ENCODE assay signal across 10 cellular contexts in genomic region chr5:38468202-38468656, GRCh38.
A peak's percentile ranks its signal among the peaks of the same experiment; 100 is the strongest.
DNase-seq lines count a peak whose midpoint lies in the region; ATAC-seq and TF ChIP-seq lines count a peak whose summit lies in the region.
"Had no signal": no experiment of that assay in that cellular context is flagged by ENCODE, and none has a peak within 500 bp of the region (broad histone marks: within the 10 kb centered on the region; RNA-seq: fewer than 3 reads in every experiment).

No MANE protein-coding gene starts in this region.

- H3K4me3 ChIP-seq in fibroblast of pulmonary artery (replicated peaks; ENCODE audit: low read depth, low read length) = no peak overlapping the region

- no peak overlapping the region for H3K27ac Mint-ChIP-seq in activated CD8-positive, alpha-beta T cell treated with anti-CD3 and anti-CD28 coated beads, Interleukin-2, amount 10 ng/mL, durations not matched to agents 7 days and 5 days

- H3K27me3 Mint-ChIP-seq in activated CD8-positive, alpha-beta T cell treated with anti-CD3 and anti-CD28 coated beads, Interleukin-2, amount 10 ng/mL, durations not matched to agents 7 days and 5 days (ENCODE audit: low read depth) = peaks cover 26% of the 10 kb centered on the region

- DNase-seq in AG09319 (ENCODE audit: extremely low read depth, low read depth) = peak; percentile 55
- DNase-seq in SW480 (ENCODE audit: low spot score) = peak; percentile 86
- DNase-seq in fibroblast of pulmonary artery (ENCODE audit: low read depth) = peak; percentile 90
- DNase-seq in posterior vena cava (ENCODE audit: low spot score) = peak; percentile 87
- no peak for DNase-seq in OCI-M2 (lab: John Stamatoyannopoulos, UW; ENCODE audit: unreplicated experiment)
- DNase-seq in globus pallidus (ENCODE audit: low spot score) = no peak
- no peak for DNase-seq in medulla oblongata (ENCODE audit: extremely low spot score)
- no peak for DNase-seq in activated CD8-positive, alpha-beta T cell treated with anti-CD3 and anti-CD28 coated beads, Interleukin-2, amount 10 ng/mL, durations not matched to agents 7 days and 5 days
- DNase-seq: activated effector memory CD4-positive, alpha-beta T cell treated with Interleukin-2 at 50 U/mL for 16 hours; Caco-2 had no signal

- POLR2A ChIA-PET in activated CD8-positive, alpha-beta T cell treated with anti-CD3 and anti-CD28 coated beads, Interleukin-2, amount 10 ng/mL, durations not matched to agents 7 days and 5 days (lab: Charles Lee) = interaction anchor here (0.6 kb wide), 1 partner anchor 256 kb away, joined by 3 read pairs; no protein-coding TSS in a partner anchor

- no peak for TF ChIP-seq CTCF in AG09319 (IDR thresholded peaks at IDR 0.05; ENCODE audit: low read depth, low read length)
- TF ChIP-seq CTCF in fibroblast of pulmonary artery (IDR thresholded peaks at IDR 0.05; ENCODE audit: low read length, missing control alignments) = no peak

- CTCF ChIA-PET in activated CD8-positive, alpha-beta T cell treated with anti-CD3 and anti-CD28 coated beads, Interleukin-2, amount 10 ng/mL, durations not matched to agents 7 days and 5 days (lab: Charles Lee) = interaction anchor here (1.1 to 1.3 kb wide), 2 partner anchors 27 to 48 kb away, joined by 4 read pairs; no protein-coding TSS in a partner anchor

- H3K4me1 Mint-ChIP-seq in activated CD8-positive, alpha-beta T cell treated with anti-CD3 and anti-CD28 coated beads, Interleukin-2, amount 10 ng/mL, durations not matched to agents 7 days and 5 days (ENCODE audit: low read depth) = no peaks in the 10 kb centered on the region

- H3K36me3 Mint-ChIP-seq in activated CD8-positive, alpha-beta T cell treated with anti-CD3 and anti-CD28 coated beads, Interleukin-2, amount 10 ng/mL, durations not matched to agents 7 days and 5 days (ENCODE audit: low read depth) = no peaks in the 10 kb centered on the region

- intact Hi-C loops in posterior vena cava (cut with DNase I) = no loop called here

- no peak for ATAC-seq in activated CD8-positive, alpha-beta T cell treated with anti-CD3 and anti-CD28 coated beads, Interleukin-2, amount 10 ng/mL, durations not matched to agents 7 days and 5 days

- H3K4me3 Mint-ChIP-seq in activated CD8-positive, alpha-beta T cell treated with anti-CD3 and anti-CD28 coated beads, Interleukin-2, amount 10 ng/mL, durations not matched to agents 7 days and 5 days = no peak overlapping the region

- H3K9me3 Mint-ChIP-seq in activated CD8-positive, alpha-beta T cell treated with anti-CD3 and anti-CD28 coated beads, Interleukin-2, amount 10 ng/mL, durations not matched to agents 7 days and 5 days (ENCODE audit: insufficient read depth) = no peaks in the 10 kb centered on the region

Comparison
In these comparisons a context has a peak if more than half of its experiments do, and no peak if none do; other contexts are left out.
1. DNase-seq: peak in AG09319 (single experiment), SW480 (single experiment), fibroblast of pulmonary artery (single experiment) and posterior vena cava (single experiment); none in OCI-M2 (single experiment), globus pallidus (single experiment), medulla oblongata (single experiment) and activated CD8-positive, alpha-beta T cell treated with anti-CD3 and anti-CD28 coated beads, Interleukin-2, amount 10 ng/mL, durations not matched to agents 7 days and 5 days (single experiment).